23 cellular contexts compared by ENCODE assay signal in the genomic region with DNA sequence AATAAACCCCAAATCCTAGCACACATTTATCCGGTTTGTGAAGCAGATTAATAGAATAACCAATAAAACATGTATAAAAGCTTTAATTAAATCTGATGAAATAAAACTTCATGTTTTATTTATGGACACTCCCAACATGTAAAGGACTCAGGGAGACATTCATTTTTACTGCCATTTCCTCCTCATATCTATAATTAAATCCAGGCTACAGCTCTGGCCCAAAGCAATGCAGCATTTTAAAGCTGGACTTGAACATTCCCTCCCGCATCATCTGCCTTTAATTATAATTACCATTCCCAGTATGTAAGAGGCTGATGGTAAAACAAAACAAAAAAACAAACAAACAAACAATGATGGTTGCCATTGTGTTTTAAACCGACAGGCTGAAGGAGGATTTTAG.
DNase-seq lines count a peak whose midpoint lies in the region; ATAC-seq and TF ChIP-seq lines count a peak whose summit lies in the region.
"Had no signal": no experiment of that assay in that cellular context is flagged by ENCODE, and none has a peak within 500 bp of the region (broad histone marks: within the 10 kb centered on the region; RNA-seq: fewer than 3 reads in every experiment).

No MANE protein-coding gene starts in this region.

- peaks cover 33% of the 10 kb centered on the region for H3K4me1 Mint-ChIP-seq in mesothelial cell of epicardium
- H3K4me1 Mint-ChIP-seq in CD4-positive, alpha-beta T cell (ENCODE audit: low read depth) = no peaks in the 10 kb centered on the region
- H3K4me1 Mint-ChIP-seq: T-cell had no signal

- no peaks in the 10 kb centered on the region for H3K9me3 Mint-ChIP-seq in mesothelial cell of epicardium
- H3K9me3 Mint-ChIP-seq in CD4-positive, alpha-beta T cell = no peaks in the 10 kb centered on the region
- H3K9me3 Mint-ChIP-seq: T-cell had no signal

- ATAC-seq in CD4-positive, alpha-beta T cell (ENCODE audit: poor library complexity) = no peak
- ATAC-seq: GM23338, HCT116, K562, T-cell had no signal

- no peaks in the 10 kb centered on the region for H3K27me3 ChIP-seq in BLaER1
- H3K27me3 ChIP-seq in CD4-positive, alpha-beta T cell (ENCODE audit: control insufficient read depth, insufficient read depth, low read length) = no peaks in the 10 kb centered on the region

- H3K9ac ChIP-seq in BLaER1 (no peak overlapping the region), SK-N-MC (ENCODE audit: insufficient read length) (no peak overlapping the region)

- DNase-seq in SK-N-MC (ENCODE audit: low read depth, low spot score) (peak; percentile 64), fibroblast of mammary gland (ENCODE audit: low read depth) (peak; percentile 67), mesothelial cell of epicardium (ENCODE audit: low spot score in 2 of 2, unreplicated experiment in 2 of 2) (no peak), GM19238 (ENCODE audit: insufficient read length, low spot score) (no peak), NCI-H524 treated with DMSO at 0.1 percent for 48 hours (lab: John Stamatoyannopoulos, UW) (no peak)
- DNase-seq in activated naive CD4-positive, alpha-beta T cell treated with Interleukin-2 at 50 U/mL for 16 hours = no peak
- no peak for DNase-seq in CD4-positive, alpha-beta T cell
- DNase-seq: DMS 273 treated with DMSO at 0.1 percent for 48 hours, EL, MV-4-11, NCI-H1417, NCI-H187 treated with DMSO at 0.1 percent for 48 hours, NCI-H2171, NCI-H446, NCI-H748 treated with DMSO at 0.1 percent for 48 hours, OCI-M1, RPMI8226, T-cell had no signal

- POLR2A ChIA-PET in CD4-positive, alpha-beta T cell (lab: Charles Lee) = no interaction called here

- H3K4me3 ChIP-seq in BLaER1 (no peak overlapping the region), SK-N-MC (peak overlapping the region; percentile 50), fibroblast of mammary gland (ENCODE audit: control insufficient read depth, low read depth, low read length) (no peak overlapping the region)
- H3K4me3 ChIP-seq: GM23338, K562 had no signal

- H3K36me3 Mint-ChIP-seq in mesothelial cell of epicardium = no peaks in the 10 kb centered on the region
- H3K36me3 Mint-ChIP-seq in CD4-positive, alpha-beta T cell (ENCODE audit: low read depth) = no peaks in the 10 kb centered on the region
- H3K36me3 Mint-ChIP-seq: T-cell had no signal

- peaks cover 9% of the 10 kb centered on the region for H3K27me3 Mint-ChIP-seq in mesothelial cell of epicardium (ENCODE audit: low read depth)
- H3K27me3 Mint-ChIP-seq in CD4-positive, alpha-beta T cell = no peaks in the 10 kb centered on the region

- H3K36me3 ChIP-seq in BLaER1 = no peaks in the 10 kb centered on the region
- H3K36me3 ChIP-seq in SK-N-MC (ENCODE audit: insufficient read depth, low read length) = no peaks in the 10 kb centered on the region

- CTCF ChIA-PET in CD4-positive, alpha-beta T cell (lab: Charles Lee) = interaction anchor here (0.6 kb wide), 1 partner anchor 67 kb away, joined by 3 read pairs; no protein-coding TSS in a partner anchor

- H3K27ac ChIP-seq in BLaER1 = no peak overlapping the region
- H3K27ac ChIP-seq in SK-N-MC = peak overlapping the region; percentile 86
- no peak overlapping the region for H3K27ac ChIP-seq in CD4-positive, alpha-beta T cell (ENCODE audit: low read depth, low read length)
- H3K27ac ChIP-seq: C4-2B had no signal

- H3K27ac Mint-ChIP-seq in mesothelial cell of epicardium = peak overlapping the region; percentile 62
- H3K27ac Mint-ChIP-seq in CD4-positive, alpha-beta T cell = no peak overlapping the region
- H3K27ac Mint-ChIP-seq: GM23338, T-cell had no signal

- H4K20me1 ChIP-seq in BLaER1 = no peaks in the 10 kb centered on the region

- peak overlapping the region; percentile 1; the same call in 1 of the 2 replicates for H3K4me2 ChIP-seq in BLaER1
- H3K4me2 ChIP-seq: GM23338 had no signal

- no peak for TF ChIP-seq CTCF in fibroblast of mammary gland (conservative IDR thresholded peaks at IDR 0.05; ENCODE audit: control insufficient read depth, insufficient read depth, low read depth, low read length)
- no peak for TF ChIP-seq CTCF in mesothelial cell of epicardium (IDR thresholded peaks at IDR 0.05; ENCODE audit: unreplicated experiment)
- TF ChIP-seq CTCF in CD4-positive, alpha-beta T cell (IDR thresholded peaks at IDR 0.05) = no peak

- intact Hi-C loops in CD4-positive, alpha-beta T cell (cut with DNase I, micrococcal nuclease) = loop anchor here in 1 of 2 experiments (5.0 kb wide), 1 partner anchor 52 kb away; no protein-coding TSS in a partner anchor

- peaks cover 37% of the 10 kb centered on the region for H3K4me1 ChIP-seq in BLaER1

- H3K4me3 Mint-ChIP-seq in mesothelial cell of epicardium = no peak overlapping the region
- H3K4me3 Mint-ChIP-seq in CD4-positive, alpha-beta T cell = no peak overlapping the region
- H3K4me3 Mint-ChIP-seq: GM23338, T-cell had no signal

- H3K9me3 ChIP-seq in BLaER1 = no peaks in the 10 kb centered on the region
- no peaks in the 10 kb centered on the region for H3K9me3 ChIP-seq in SK-N-MC (ENCODE audit: low read depth, low read length)
- no peaks in the 10 kb centered on the region for H3K9me3 ChIP-seq in CD4-positive, alpha-beta T cell (ENCODE audit: control insufficient read depth, low read length)

Comparison
In these comparisons a context has a peak if more than half of its experiments do, and no peak if none do; other contexts are left out.
1. DNase-seq: peak in SK-N-MC (single experiment) and fibroblast of mammary gland (single experiment); none in mesothelial cell of epicardium (0 of 2), activated naive CD4-positive, alpha-beta T cell treated with Interleukin-2 at 50 U/mL for 16 hours (single experiment), GM19238 (single experiment), NCI-H524 treated with DMSO at 0.1 percent for 48 hours (single experiment) and CD4-positive, alpha-beta T cell (0 of 10).